8 cellular contexts compared by ENCODE assay signal in genomic region chr13:66665991-66666390, GRCh38.
A peak's percentile ranks its signal among the peaks of the same experiment; 100 is the strongest.
DNase-seq lines count a peak whose midpoint lies in the region; ATAC-seq and TF ChIP-seq lines count a peak whose summit lies in the region.

No MANE protein-coding gene starts in this region.

- no peak for ATAC-seq in GM21367 (IDR thresholded peaks at IDR 0.05; ENCODE audit: unreplicated experiment)
- no peak for ATAC-seq in GM21423 (IDR thresholded peaks at IDR 0.05; ENCODE audit: unreplicated experiment)

- H3K9me3 ChIP-seq in suprapubic skin = no peaks in the 10 kb centered on the region

- DNase-seq in AG09319 (ENCODE audit: extremely low read depth, low read depth) = peak; percentile 76
- DNase-seq in NCI-H1092 (lab: John Stamatoyannopoulos, UW) = peak; percentile 75
- DNase-seq in amniotic stem cell (lab: John Stamatoyannopoulos, UW) = peak; percentile 93
- peak; percentile 59 for DNase-seq in inferior parietal cortex (ENCODE audit: extremely low spot score)
- DNase-seq in suprapubic skin (ENCODE audit: low spot score in 2 of 2) = no peak
- no peak for DNase-seq in stimulated activated naive CD4-positive, alpha-beta T cell treated with Interleukin-2 at 50 U/mL for 16 hours (lab: John Stamatoyannopoulos, UW)

- TF ChIP-seq CTCF in AG09319 (IDR thresholded peaks at IDR 0.05; ENCODE audit: low read depth, low read length) (no peak), suprapubic skin (IDR thresholded peaks at IDR 0.05) (no peak)

- WGBS in suprapubic skin = 34% methylated on average over 5 of the region's 5 CpGs

- no peak for TF ChIP-seq POLR2A in suprapubic skin (IDR thresholded peaks at IDR 0.05)

- no peak overlapping the region for H3K4me3 ChIP-seq in suprapubic skin

- no peak for TF ChIP-seq EP300 in suprapubic skin (IDR thresholded peaks at IDR 0.05)

- H3K27ac ChIP-seq in suprapubic skin = no peak overlapping the region

- no peaks in the 10 kb centered on the region for H3K36me3 ChIP-seq in suprapubic skin

- no peaks in the 10 kb centered on the region for H3K4me1 ChIP-seq in suprapubic skin

- H3K27me3 ChIP-seq in suprapubic skin = no peaks in the 10 kb centered on the region

Comparison
In these comparisons a context has a peak if more than half of its experiments do, and no peak if none do; other contexts are left out.
1. DNase-seq: peak in AG09319 (single experiment), NCI-H1092 (single experiment), amniotic stem cell (single experiment) and inferior parietal cortex (single experiment); none in suprapubic skin (0 of 2) and stimulated activated naive CD4-positive, alpha-beta T cell treated with Interleukin-2 at 50 U/mL for 16 hours (single experiment).